ENCODE assay signal across 23 cellular contexts in genomic region chr2:73894475-73894850, GRCh38. TPM values are rescaled to one million over a fixed set of nuclear protein-coding genes. Genes with fewer than 3 reads are reported as not detected.
DNase-seq lines count a peak whose midpoint lies in the region; ATAC-seq and TF ChIP-seq lines count a peak whose summit lies in the region.
"Had no signal": no experiment of that assay in that cellular context is flagged by ENCODE, and none has a peak within 500 bp of the region (broad histone marks: within the 10 kb centered on the region; RNA-seq: fewer than 3 reads in every experiment).

No MANE protein-coding gene starts in this region.

- H3K36me3 Mint-ChIP-seq in activated naive CD8-positive, alpha-beta T cell, result no peaks in the 10 kb centered on the region
- H3K36me3 Mint-ChIP-seq in activated naive CD8-positive, alpha-beta T cell treated with anti-CD3 and anti-CD28 coated beads, Interleukin-2, amount 50 U/mL, for 24 hours (ENCODE audit: low read depth), result no peaks in the 10 kb centered on the region
- peaks cover 5% of the 10 kb centered on the region for H3K36me3 Mint-ChIP-seq in osteocyte (ENCODE audit: unreplicated experiment)
- H3K36me3 Mint-ChIP-seq: CD4-positive, alpha-beta memory T cell had no signal

- peaks cover 25% of the 10 kb centered on the region for H3K4me1 Mint-ChIP-seq in activated naive CD8-positive, alpha-beta T cell (ENCODE audit: low read depth)
- peaks cover 35% of the 10 kb centered on the region for H3K4me1 Mint-ChIP-seq in activated naive CD8-positive, alpha-beta T cell treated with anti-CD3 and anti-CD28 coated beads, Interleukin-2, amount 50 U/mL, for 24 hours
- H3K4me1 Mint-ChIP-seq in osteocyte (ENCODE audit: unreplicated experiment), result peaks cover 78% of the 10 kb centered on the region

- H3K9me3 Mint-ChIP-seq in activated naive CD8-positive, alpha-beta T cell (ENCODE audit: low read depth), result no peaks in the 10 kb centered on the region
- H3K9me3 Mint-ChIP-seq in activated naive CD8-positive, alpha-beta T cell treated with anti-CD3 and anti-CD28 coated beads, Interleukin-2, amount 50 U/mL, for 24 hours, result no peaks in the 10 kb centered on the region
- no peaks in the 10 kb centered on the region for H3K9me3 Mint-ChIP-seq in osteocyte (ENCODE audit: unreplicated experiment)
- H3K9me3 Mint-ChIP-seq: HFFc6; stimulated activated naive CD8-positive, alpha-beta T cell treated with anti-CD3 and anti-CD28 coated beads, Interleukin-15, Interleukin-2, amounts not matched to agents 100 ng/mL and 50 ng/mL, for 24 hours had no signal

- peaks cover 7% of the 10 kb centered on the region for H3K4me1 ChIP-seq in vagina
- H3K4me1 ChIP-seq: left ventricle myocardium inferior had no signal

- intact Hi-C loops in vagina (cut with DNase I), result no loop called here

- H3K27ac ChIP-seq in coronary artery (peak overlapping the region; percentile 86 to 88), vagina (peak overlapping the region; percentile 64)
- H3K27ac ChIP-seq: left ventricle myocardium inferior had no signal

- ATAC-seq in activated naive CD8-positive, alpha-beta T cell treated with anti-CD3 and anti-CD28 coated beads, Interleukin-2, amount 50 U/mL, for 24 hours, result no peak

- H3K4me3 ChIP-seq in coronary artery (peak overlapping the region; percentile 60), vagina (peak overlapping the region; percentile 44)
- H3K4me3 ChIP-seq: left ventricle myocardium inferior had no signal

- no peaks in the 10 kb centered on the region for H3K36me3 ChIP-seq in vagina
- H3K36me3 ChIP-seq: left ventricle myocardium inferior had no signal

- DNase-seq in activated naive CD8-positive, alpha-beta T cell treated with anti-CD3 and anti-CD28 coated beads, Interleukin-2, amount 50 U/mL, for 24 hours, result no peak
- no peak for DNase-seq in coronary artery (ENCODE audit: low spot score)
- no peak for DNase-seq in osteocyte (ENCODE audit: extremely low spot score, unreplicated experiment)
- DNase-seq in vagina (ENCODE audit: extremely low spot score in 2 of 2), result no peak
- DNase-seq in NCI-H1092 treated with DMSO at 0.1 percent for 48 hours (lab: John Stamatoyannopoulos, UW), result no peak
- no peak for DNase-seq in SK-N-DZ (ENCODE audit: low spot score)
- no peak for DNase-seq in middle frontal gyrus (ENCODE audit: extremely low spot score, low spot score)
- DNase-seq: activated CD4-positive, CD25-positive, alpha-beta regulatory T cell; activated effector memory CD4-positive, alpha-beta T cell treated with Interleukin-2 at 50 U/mL for 16 hours; amniotic stem cell; CD4-positive, alpha-beta memory T cell; central memory CD4-positive, alpha-beta T cell; DMS79 treated with DMSO at 0.1 percent for 48 hours; effector CD4-positive, alpha-beta T cell; HFFc6; left ventricle myocardium inferior; NCI-H187 treated with DMSO at 0.1 percent for 48 hours; NCI-H226; NCI-H82; SHP77 treated with DMSO at 0.1 percent for 48 hours had no signal

- no peak for TF ChIP-seq POLR2A in vagina (IDR thresholded peaks at IDR 0.05)

- TF ChIP-seq CTCF in coronary artery (IDR thresholded peaks at IDR 0.05) (no peak), osteocyte (IDR thresholded peaks at IDR 0.05) (no peak), vagina (IDR thresholded peaks at IDR 0.05) (no peak)

- H3K27me3 ChIP-seq in vagina, result no peaks in the 10 kb centered on the region

- no peaks in the 10 kb centered on the region for H3K9me3 ChIP-seq in vagina
- H3K9me3 ChIP-seq: left ventricle myocardium inferior had no signal

- peak overlapping the region; percentile 72 for H3K27ac Mint-ChIP-seq in activated naive CD8-positive, alpha-beta T cell
- H3K27ac Mint-ChIP-seq in activated naive CD8-positive, alpha-beta T cell treated with anti-CD3 and anti-CD28 coated beads, Interleukin-2, amount 50 U/mL, for 24 hours, result no peak overlapping the region
- H3K27ac Mint-ChIP-seq in osteocyte (ENCODE audit: unreplicated experiment), result peak overlapping the region; percentile 72
- H3K27ac Mint-ChIP-seq: HFFc6; stimulated activated naive CD8-positive, alpha-beta T cell treated with anti-CD3 and anti-CD28 coated beads, Interleukin-15, Interleukin-2, amounts not matched to agents 100 ng/mL and 50 ng/mL, for 24 hours had no signal

- no peaks in the 10 kb centered on the region for H3K27me3 Mint-ChIP-seq in activated naive CD8-positive, alpha-beta T cell
- peaks cover 2% of the 10 kb centered on the region for H3K27me3 Mint-ChIP-seq in activated naive CD8-positive, alpha-beta T cell treated with anti-CD3 and anti-CD28 coated beads, Interleukin-2, amount 50 U/mL, for 24 hours
- H3K27me3 Mint-ChIP-seq in osteocyte (ENCODE audit: unreplicated experiment), result no peaks in the 10 kb centered on the region
- H3K27me3 Mint-ChIP-seq: stimulated activated naive CD8-positive, alpha-beta T cell treated with anti-CD3 and anti-CD28 coated beads, Interleukin-15, Interleukin-2, amounts not matched to agents 100 ng/mL and 50 ng/mL, for 24 hours had no signal

- no peak overlapping the region for H3K4me3 Mint-ChIP-seq in activated naive CD8-positive, alpha-beta T cell
- no peak overlapping the region for H3K4me3 Mint-ChIP-seq in activated naive CD8-positive, alpha-beta T cell treated with anti-CD3 and anti-CD28 coated beads, Interleukin-2, amount 50 U/mL, for 24 hours
- H3K4me3 Mint-ChIP-seq in osteocyte (ENCODE audit: unreplicated experiment), result peak overlapping the region; percentile 76
- H3K4me3 Mint-ChIP-seq: HFFc6; stimulated activated naive CD8-positive, alpha-beta T cell treated with anti-CD3 and anti-CD28 coated beads, Interleukin-15, Interleukin-2, amounts not matched to agents 100 ng/mL and 50 ng/mL, for 24 hours had no signal

RNA-seq across cellular contexts. Expression of gene ACTG2, which starts 1.7 kb away (rescaled TPM):
- total RNA-seq in osteocyte, result 190 and 191 TPM in 2 replicates
- total RNA-seq in vagina, result 413 TPM
- polyA plus RNA-seq in SK-N-DZ (2014; cell fraction: cytosol; rRNA removed), result not detected in 2 replicates
- polyA plus RNA-seq in SK-N-DZ (2014; cell fraction: nucleus; rRNA removed), result not detected in 2 replicates
- total RNA-seq: CD4-positive, alpha-beta memory T cell; T-helper 2 cell treated with Interferon-gamma antibody and Interleukin-4, amounts not matched to agents 100 ng/mL and 5 ng/mL, for 36 hours had no signal
- polyA plus RNA-seq: CD4-positive, alpha-beta memory T cell had no signal

RNA-seq across cellular contexts. Expression of gene DGUOK, which starts 32.2 kb away (rescaled TPM):
- total RNA-seq in osteocyte (63.9 and 64.8 TPM in 2 replicates), vagina (52.3 TPM)
- polyA plus RNA-seq in SK-N-DZ (2014; cell fraction: cytosol; rRNA removed), result 145 and 154 TPM in 2 replicates
- 97.8 and 110 TPM in 2 replicates for polyA plus RNA-seq in SK-N-DZ (2014; cell fraction: nucleus; rRNA removed)
